ENCODE assay signal across 24 cellular contexts in genomic region chr13:73167046-73167820, GRCh38.
A peak's percentile ranks its signal among the peaks of the same experiment; 100 is the strongest.
DNase-seq lines count a peak whose midpoint lies in the region; ATAC-seq, FAIRE-seq and TF ChIP-seq lines count a peak whose summit lies in the region.
"Had no signal": no experiment of that assay in that cellular context is flagged by ENCODE, and none has a peak within 500 bp of the region (broad histone marks: within the 10 kb centered on the region; RNA-seq: fewer than 3 reads in every experiment).

No MANE protein-coding gene starts in this region.

- POLR2A ChIA-PET in HEK293T (lab: Yijun Ruan, JAX): no interaction called here

- H3K27ac ChIP-seq in small intestine (ENCODE audit: low read depth in 1 of 2, low read length in 1 of 2): no peak overlapping the region
- H3K27ac ChIP-seq: BLaER1, lower lobe of right lung had no signal

- H3K9me3 ChIP-seq in small intestine (ENCODE audit: control insufficient read depth, low read depth): no peaks in the 10 kb centered on the region
- H3K9me3 ChIP-seq: BLaER1, lower lobe of right lung, mucosa of descending colon had no signal

- ATAC-seq in SK-N-SH treated with all-trans-retinoic acid at 6 μM for 48 hours (no peak), esophagus mucosa (peak; percentile 66), GM18868 (IDR thresholded peaks at IDR 0.05; ENCODE audit: unreplicated experiment) (no peak)
- ATAC-seq: lower lobe of right lung; mucosa of descending colon; natural killer cell treated with Interleukin-12 subunit alpha and Interleukin-12 subunit beta and Interleukin-15 and Interleukin-18, amount 100 ng/mL, for 72 hours had no signal

- H3K4me1 Mint-ChIP-seq in HFFc6 (ENCODE audit: low read depth): peaks cover 73% of the 10 kb centered on the region

- no peaks in the 10 kb centered on the region for H3K36me3 Mint-ChIP-seq in HFFc6 (ENCODE audit: low read depth)
- H3K36me3 Mint-ChIP-seq: activated naive CD8-positive, alpha-beta T cell treated with anti-CD3 and anti-CD28 coated beads, Interleukin-2, amount 10 ng/mL, durations not matched to agents 7 days and 5 days; natural killer cell treated with Interleukin-12 subunit alpha and Interleukin-12 subunit beta and Interleukin-15 and Interleukin-18, amount 100 ng/mL, for 72 hours had no signal

- peaks cover 0 to 9% of the 10 kb centered on the region in 2 donors for H3K4me1 ChIP-seq in small intestine (ENCODE audit: control insufficient read depth in 2 of 2, insufficient read depth in 1 of 2, low read depth in 1 of 2, low read length in 1 of 2)
- H3K4me1 ChIP-seq: lower lobe of right lung had no signal

- FAIRE-seq in small intestine (lab: Jason Lieb, UNC): peak; percentile 53
- FAIRE-seq: GM18507 had no signal

- WGBS in small intestine, 3 donors: 9 to 49% (median 27%) methylated on average over 4 of the region's 4 CpGs

- CTCF ChIA-PET in HEK293T (lab: Yijun Ruan, JAX): interaction anchor here (0.6 kb wide), 1 partner anchor 27 kb away, joined by 5 read pairs; no protein-coding TSS in a partner anchor

- no peak overlapping the region; the same call in 1 of the 2 replicates for H3K4me3 Mint-ChIP-seq in HFFc6
- H3K4me3 Mint-ChIP-seq: activated CD8-positive, alpha-beta T cell treated with anti-CD3 and anti-CD28 coated beads for 36 hours; activated naive CD8-positive, alpha-beta T cell treated with anti-CD3 and anti-CD28 coated beads, Interleukin-2, amount 10 ng/mL, durations not matched to agents 7 days and 5 days; natural killer cell treated with Interleukin-12 subunit alpha and Interleukin-12 subunit beta and Interleukin-15 and Interleukin-18, amount 100 ng/mL, for 72 hours had no signal

- H3K9me3 Mint-ChIP-seq in HFFc6: no peaks in the 10 kb centered on the region
- H3K9me3 Mint-ChIP-seq: activated CD8-positive, alpha-beta T cell treated with anti-CD3 and anti-CD28 coated beads for 36 hours; natural killer cell treated with Interleukin-12 subunit alpha and Interleukin-12 subunit beta and Interleukin-15 and Interleukin-18, amount 100 ng/mL, for 72 hours had no signal

- no peaks in the 10 kb centered on the region for H3K36me3 ChIP-seq in small intestine (ENCODE audit: control insufficient read depth in 2 of 2, insufficient read depth in 2 of 2, low read length in 2 of 2)
- H3K36me3 ChIP-seq: BLaER1, lower lobe of right lung had no signal

- peak overlapping the region; percentile 91 for H3K27ac Mint-ChIP-seq in HFFc6
- H3K27ac Mint-ChIP-seq: activated CD8-positive, alpha-beta T cell treated with anti-CD3 and anti-CD28 coated beads for 36 hours; activated naive CD8-positive, alpha-beta T cell treated with anti-CD3 and anti-CD28 coated beads, Interleukin-2, amount 10 ng/mL, durations not matched to agents 7 days and 5 days; natural killer cell treated with Interleukin-12 subunit alpha and Interleukin-12 subunit beta and Interleukin-15 and Interleukin-18, amount 100 ng/mL, for 72 hours had no signal

- no peak for TF ChIP-seq CTCF in HFFc6 (IDR thresholded peaks at IDR 0.05)
- no peak for TF ChIP-seq CTCF in GM10266 (IDR thresholded peaks at IDR 0.05; ENCODE audit: control insufficient read depth, insufficient read depth, low read depth, missing control alignments)

- H3K27me3 ChIP-seq in small intestine (ENCODE audit: control insufficient read depth in 2 of 2, insufficient read depth in 2 of 2, low read length in 2 of 2): no peaks in the 10 kb centered on the region
- H3K27me3 ChIP-seq: BLaER1 had no signal

- no peak for DNase-seq in HFFc6
- DNase-seq in small intestine: peak; percentile 79
- no peak for DNase-seq in HEK293T (ENCODE audit: extremely low spot score)
- DNase-seq in SHP77 (lab: John Stamatoyannopoulos, UW): no peak
- no peak for DNase-seq in GM10266 (ENCODE audit: extremely low spot score)
- DNase-seq: activated CD8-positive, alpha-beta T cell treated with anti-CD3 and anti-CD28 coated beads for 36 hours; activated effector memory CD4-positive, alpha-beta T cell treated with Interleukin-2 at 50 U/mL for 16 hours; activated naive CD8-positive, alpha-beta T cell treated with anti-CD3 and anti-CD28 coated beads, Interleukin-2, amount 10 ng/mL, durations not matched to agents 7 days and 5 days; COR-L47; DMS79; head of caudate nucleus; kidney glomerular epithelial cell; lower lobe of right lung; mucosa of descending colon; NCI-H1105 treated with DMSO at 0.1 percent for 48 hours; NCI-H2029; NCI-H526 treated with DMSO at 0.1 percent for 48 hours; stimulated activated CD4-positive, alpha-beta T cell treated with anti-CD3 and anti-CD28 coated beads, Interleukin-2, amount 100 ng/mL, for 24 hours had no signal

- H3K4me3 ChIP-seq in small intestine (ENCODE audit: low read depth in 1 of 2, low read length in 2 of 2): no peak overlapping the region
- H3K4me3 ChIP-seq: BLaER1, lower lobe of right lung, mucosa of descending colon had no signal

- no peaks in the 10 kb centered on the region for H3K27me3 Mint-ChIP-seq in HFFc6 (ENCODE audit: insufficient read depth)
- H3K27me3 Mint-ChIP-seq: activated CD8-positive, alpha-beta T cell treated with anti-CD3 and anti-CD28 coated beads for 36 hours; activated naive CD8-positive, alpha-beta T cell treated with anti-CD3 and anti-CD28 coated beads, Interleukin-2, amount 10 ng/mL, durations not matched to agents 7 days and 5 days; natural killer cell treated with Interleukin-12 subunit alpha and Interleukin-12 subunit beta and Interleukin-15 and Interleukin-18, amount 100 ng/mL, for 72 hours had no signal

TF ChIP-seq in SK-N-SH treated with all-trans-retinoic acid at 6 μM for 48 hours, 23 proteins besides CTCF, POLR2A, EP300 and RAD21:
- TF ChIP-seq OSR1 (CRISPR knock-in tag; IDR thresholded peaks at IDR 0.05) (no peak), ISL1 (CRISPR knock-in tag; IDR thresholded peaks at IDR 0.05) (peak; percentile 58)

TF ChIP-seq in HEK293T, 16 proteins besides CTCF, POLR2A, EP300 and RAD21:
- no peak for TF ChIP-seq CTBP1 (IDR thresholded peaks at IDR 0.05; ENCODE audit: borderline replicate concordance)
- no peak for TF ChIP-seq FOXA1 (IDR thresholded peaks at IDR 0.05)
- TF ChIP-seq SUZ12 (IDR thresholded peaks at IDR 0.05): no peak
- no peak for TF ChIP-seq LEF1 (IDR thresholded peaks at IDR 0.05; ENCODE audit: borderline replicate concordance)
